Comparison of ENCODE assay signal across 11 cellular contexts in the genomic region with DNA sequence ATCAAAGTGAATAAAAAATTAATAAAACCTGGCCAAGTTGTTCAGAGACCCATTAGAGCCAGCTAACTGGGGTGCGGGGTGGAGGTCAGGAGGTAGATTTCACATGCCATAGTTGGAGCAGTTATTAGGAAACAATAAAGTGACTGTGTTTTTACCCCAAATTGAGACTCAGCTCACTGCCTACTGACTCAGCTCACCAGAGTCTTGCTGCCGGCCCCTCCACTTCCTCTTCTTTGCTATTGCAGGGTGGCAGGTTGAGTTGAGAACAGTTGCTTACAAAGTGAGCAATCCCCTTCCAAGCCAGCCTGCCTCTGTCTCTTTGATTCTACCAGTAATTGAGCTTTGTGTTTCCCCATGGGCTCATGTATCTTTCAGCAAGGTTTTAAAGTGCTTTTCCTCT. TPM values are rescaled to one million over a fixed set of nuclear protein-coding genes. Genes with fewer than 3 reads are reported as not detected.
DNase-seq lines count a peak whose midpoint lies in the region; ATAC-seq and TF ChIP-seq lines count a peak whose summit lies in the region.
"Had no signal": no experiment of that assay in that cellular context is flagged by ENCODE, and none has a peak within 500 bp of the region (broad histone marks: within the 10 kb centered on the region; RNA-seq: fewer than 3 reads in every experiment).

No MANE protein-coding gene starts in this region.

- no peaks in the 10 kb centered on the region for H3K9me3 Mint-ChIP-seq in MCF 10A (ENCODE audit: unreplicated experiment)
- H3K9me3 Mint-ChIP-seq: stimulated activated memory B cell treated with anti-CD40 and anti-IgM and Interleukin-4, amounts not matched to agents 10 μg/mL and 1 μg/mL and 100 μg/mL, for 72 hours had no signal

- H2BK15ac ChIP-seq in mesendoderm (replicated peaks; ENCODE audit: low read depth), result no peak overlapping the region

- no peak overlapping the region for H4K5ac ChIP-seq in mesendoderm (ENCODE audit: low read length)

- in situ Hi-C loops in mammary epithelial cell (cut with MboI; ENCODE audit: low sequenced_read_pairs in 2 of 2), result no loop called here

- H3K79me1 ChIP-seq in mesendoderm (ENCODE audit: low read length), result no peaks in the 10 kb centered on the region

- no peaks in the 10 kb centered on the region for H3K27me3 Mint-ChIP-seq in MCF 10A (ENCODE audit: insufficient read depth, unreplicated experiment)

- no peaks in the 10 kb centered on the region for H4K20me1 ChIP-seq in mammary epithelial cell (ENCODE audit: insufficient read depth, low read length)

- H3K9ac ChIP-seq in mammary epithelial cell (ENCODE audit: insufficient read depth, low read length) (no peak overlapping the region), mesendoderm (ENCODE audit: low read length) (no peak overlapping the region)

- no peak overlapping the region for H2BK5ac ChIP-seq in mesendoderm (ENCODE audit: low read length)

- H3K4ac ChIP-seq in mesendoderm (ENCODE audit: low read depth, low read length), result no peak overlapping the region

- no peak overlapping the region for H3K4me2 ChIP-seq in mammary epithelial cell (ENCODE audit: insufficient read depth, low read depth, low read length)
- H3K4me2 ChIP-seq in mesendoderm (ENCODE audit: low read length), result no peak overlapping the region

- no peak overlapping the region for H3K23ac ChIP-seq in mesendoderm (ENCODE audit: low read length)

- WGBS in mammary epithelial cell (ENCODE audit: low coverage, missing lambda C conversion rate), result 93% methylated on average over 1 of the region's 2 CpGs
- WGBS in thyroid gland, 2 donors, result 63 to 78% methylated on average over 2 of the region's 2 CpGs
- no CpG with 5 or more reads among the region's 2 CpGs for WGBS in mesendoderm (ENCODE audit: extremely low coverage, insufficient coverage, low lambda C conversion rate)

- H2AK5ac ChIP-seq in mesendoderm (ENCODE audit: low read length), result no peak overlapping the region

- H4K8ac ChIP-seq in mesendoderm (ENCODE audit: low read depth, low read length), result no peak overlapping the region

- H3K27ac ChIP-seq in mammary epithelial cell (ENCODE audit: insufficient read depth, low read depth, low read length) (no peak overlapping the region), thyroid gland (peak overlapping the region in 2 of 3 donors; percentile 11 to 14), mesendoderm (ENCODE audit: low read depth, low read length) (no peak overlapping the region)
- H3K27ac ChIP-seq: psoas muscle had no signal

- H3K27me3 ChIP-seq in mammary epithelial cell (ENCODE audit: insufficient read depth, low read length) (no peaks in the 10 kb centered on the region), thyroid gland (no peaks in the 10 kb centered on the region), mesendoderm (ENCODE audit: insufficient read depth, low read length, poor library complexity) (no peaks in the 10 kb centered on the region)

- H3K79me2 ChIP-seq in mammary epithelial cell (ENCODE audit: insufficient read depth, low read length) (no peaks in the 10 kb centered on the region), mesendoderm (ENCODE audit: control insufficient read depth, insufficient read depth, low read length) (no peaks in the 10 kb centered on the region)

- H3K4me1 Mint-ChIP-seq in MCF 10A (ENCODE audit: insufficient read depth, unreplicated experiment), result peaks cover 7% of the 10 kb centered on the region
- H3K4me1 Mint-ChIP-seq: stimulated activated memory B cell treated with anti-CD40 and anti-IgM and Interleukin-4, amounts not matched to agents 10 μg/mL and 1 μg/mL and 100 μg/mL, for 72 hours had no signal

- no peak overlapping the region for H3K18ac ChIP-seq in mesendoderm (ENCODE audit: low read length)

- BruUV-seq in mammary epithelial cell (replicated peaks; lab: Mats Ljungman, UMichigan), result no TSS peak
- no TSS peak for BruUV-seq in MCF 10A (replicated peaks; lab: Mats Ljungman, UMichigan)

- CTCF ChIA-PET in mammary epithelial cell (lab: Charles Lee; ENCODE audit: low non-redundant PET), result no interaction called here
- CTCF ChIA-PET in MCF 10A (lab: Yijun Ruan, JAX), result interaction anchor here (0.7 to 1.0 kb wide), 2 partner anchors 14 to 125 kb away, joined by 3 read pairs; no protein-coding TSS in a partner anchor

- H3K4me1 ChIP-seq in mammary epithelial cell (ENCODE audit: insufficient read depth, low read length) (no peaks in the 10 kb centered on the region), thyroid gland (peaks cover 0 to 4% of the 10 kb centered on the region in 2 donors), mesendoderm (ENCODE audit: control insufficient read depth, low read depth, low read length) (peaks cover 5% of the 10 kb centered on the region)
- H3K4me1 ChIP-seq: psoas muscle had no signal

- ATAC-seq in GM21360 (IDR thresholded peaks at IDR 0.05; ENCODE audit: unreplicated experiment), result no peak
- ATAC-seq: psoas muscle; stimulated activated memory B cell treated with anti-CD40 and anti-IgM and Interleukin-4, amounts not matched to agents 10 μg/mL and 1 μg/mL and 100 μg/mL, for 72 hours had no signal

- H3K4me3 Mint-ChIP-seq in MCF 10A (ENCODE audit: unreplicated experiment), result no peak overlapping the region
- H3K4me3 Mint-ChIP-seq: IgD-negative memory B cell; stimulated activated memory B cell treated with anti-CD40 and anti-IgM and Interleukin-4, amounts not matched to agents 10 μg/mL and 1 μg/mL and 100 μg/mL, for 72 hours had no signal

- H2AFZ ChIP-seq in mammary epithelial cell (ENCODE audit: low read depth, low read length), result no peak overlapping the region

- POLR2A ChIA-PET in MCF 10A (lab: Yijun Ruan, JAX), result interaction anchor here (0.9 kb wide), 1 partner anchor 9 kb away, joined by 3 read pairs; no protein-coding TSS in a partner anchor

- no peak overlapping the region for H3K27ac Mint-ChIP-seq in MCF 10A (ENCODE audit: low read depth, unreplicated experiment)
- H3K27ac Mint-ChIP-seq: IgD-negative memory B cell; stimulated activated memory B cell treated with anti-CD40 and anti-IgM and Interleukin-4, amounts not matched to agents 10 μg/mL and 1 μg/mL and 100 μg/mL, for 72 hours had no signal

- DNase-seq in mammary epithelial cell (peak; percentile 27), MCF 10A (ENCODE audit: unreplicated experiment) (no peak), SKM-1 treated with dmso at 0.1 percent for 144 hours (lab: John Stamatoyannopoulos, UW; ENCODE audit: unreplicated experiment) (peak; percentile 71), fibroblast of pulmonary artery (ENCODE audit: low read depth) (peak; percentile 29), thyroid gland (peak in 1 of 2 donors; percentile 19), mesendoderm (no peak), NK-92 (lab: John Stamatoyannopoulos, UW; ENCODE audit: unreplicated experiment) (no peak)

- H3K36me3 Mint-ChIP-seq in MCF 10A (ENCODE audit: insufficient read depth, unreplicated experiment), result no peaks in the 10 kb centered on the region
- H3K36me3 Mint-ChIP-seq: IgD-negative memory B cell; stimulated activated memory B cell treated with anti-CD40 and anti-IgM and Interleukin-4, amounts not matched to agents 10 μg/mL and 1 μg/mL and 100 μg/mL, for 72 hours had no signal

- TF ChIP-seq CTCF in mammary epithelial cell (conservative IDR thresholded peaks at IDR 0.05 in 1 of 2, IDR thresholded peaks at IDR 0.05 in 1 of 2; ENCODE audit: extremely low read depth in 1 of 2, insufficient read depth in 1 of 2, low read depth in 1 of 2, low read length in 2 of 2), result no peak
- TF ChIP-seq CTCF in MCF 10A (IDR thresholded peaks at IDR 0.05; ENCODE audit: unreplicated experiment), result no peak
- no peak for TF ChIP-seq CTCF in fibroblast of pulmonary artery (IDR thresholded peaks at IDR 0.05; ENCODE audit: low read length, missing control alignments)
- no peak for TF ChIP-seq CTCF in thyroid gland (IDR thresholded peaks at IDR 0.05)

- H3K4me3 ChIP-seq in mammary epithelial cell (replicated peaks in 1 of 3; ENCODE audit: insufficient read depth in 1 of 3, low read depth in 2 of 3, low read length in 3 of 3) (no peak overlapping the region), fibroblast of pulmonary artery (replicated peaks; ENCODE audit: low read depth, low read length) (no peak overlapping the region), thyroid gland (replicated peaks in 1 of 3) (no peak overlapping the region), mesendoderm (ENCODE audit: low read length) (no peak overlapping the region)
- H3K4me3 ChIP-seq: psoas muscle had no signal

- no peak for TF ChIP-seq POLR2A in thyroid gland (IDR thresholded peaks at IDR 0.05)

- H3K36me3 ChIP-seq in mammary epithelial cell (ENCODE audit: insufficient read depth, low read length), result no peaks in the 10 kb centered on the region
- H3K36me3 ChIP-seq in thyroid gland, result no peaks in the 10 kb centered on the region
- H3K36me3 ChIP-seq in mesendoderm (ENCODE audit: control insufficient read depth, insufficient read depth, low read length), result no peaks in the 10 kb centered on the region

- no peak overlapping the region for H2BK120ac ChIP-seq in mesendoderm (ENCODE audit: low read depth, low read length)

- intact Hi-C loops in mammary epithelial cell (cut with micrococcal nuclease) (no loop called here), MCF 10A (cut with micrococcal nuclease) (no loop called here), thyroid gland (cut with DNase I) (no loop called here)

- dilution Hi-C loops in mammary epithelial cell (cut with HindIII; ENCODE audit: low sequenced_read_pairs), result no loop called here

- H3K9me3 ChIP-seq in mammary epithelial cell (replicated peaks; ENCODE audit: insufficient read depth, low read length) (no peaks in the 10 kb centered on the region), thyroid gland (no peaks in the 10 kb centered on the region)
- H3K9me3 ChIP-seq: psoas muscle had no signal

- H3K56ac ChIP-seq in mesendoderm (ENCODE audit: low read length), result no peak overlapping the region

RNA-seq across cellular contexts. Expression of a gene that starts 12.9 kb away (rescaled TPM):
- total RNA-seq in mammary epithelial cell (under 1 TPM; 0.50 to 0.87 TPM), MCF 10A (2022) (3.8 and 4.7 TPM in 2 replicates), thyroid gland (1 to 10 TPM; 2.5 to 5.2 (median 4.9) TPM)
- polyA plus RNA-seq in mammary epithelial cell, result 0.70 TPM
- polyA minus RNA-seq in mammary epithelial cell, result 5.9 TPM
- 0.56 TPM for polyA plus RNA-seq in mesendoderm (2013, experiment 1 of 2)
- polyA plus RNA-seq in mesendoderm (2013, experiment 2 of 2), result 0.59 TPM
- polyA plus RNA-seq: IgD-negative memory B cell had no signal

Comparison
In these comparisons a context has a peak if more than half of its experiments do, and no peak if none do; other contexts are left out.
1. DNase-seq: peak in mammary epithelial cell (single experiment), SKM-1 treated with dmso at 0.1 percent for 144 hours (single experiment) and fibroblast of pulmonary artery (single experiment); none in MCF 10A (single experiment), mesendoderm (single experiment) and NK-92 (single experiment).
2. H3K27ac ChIP-seq: peak in thyroid gland (2 of 3); none in mammary epithelial cell (single experiment) and mesendoderm (single experiment).